ENCODE assay signal across 1 cellular context in the genomic region with DNA sequence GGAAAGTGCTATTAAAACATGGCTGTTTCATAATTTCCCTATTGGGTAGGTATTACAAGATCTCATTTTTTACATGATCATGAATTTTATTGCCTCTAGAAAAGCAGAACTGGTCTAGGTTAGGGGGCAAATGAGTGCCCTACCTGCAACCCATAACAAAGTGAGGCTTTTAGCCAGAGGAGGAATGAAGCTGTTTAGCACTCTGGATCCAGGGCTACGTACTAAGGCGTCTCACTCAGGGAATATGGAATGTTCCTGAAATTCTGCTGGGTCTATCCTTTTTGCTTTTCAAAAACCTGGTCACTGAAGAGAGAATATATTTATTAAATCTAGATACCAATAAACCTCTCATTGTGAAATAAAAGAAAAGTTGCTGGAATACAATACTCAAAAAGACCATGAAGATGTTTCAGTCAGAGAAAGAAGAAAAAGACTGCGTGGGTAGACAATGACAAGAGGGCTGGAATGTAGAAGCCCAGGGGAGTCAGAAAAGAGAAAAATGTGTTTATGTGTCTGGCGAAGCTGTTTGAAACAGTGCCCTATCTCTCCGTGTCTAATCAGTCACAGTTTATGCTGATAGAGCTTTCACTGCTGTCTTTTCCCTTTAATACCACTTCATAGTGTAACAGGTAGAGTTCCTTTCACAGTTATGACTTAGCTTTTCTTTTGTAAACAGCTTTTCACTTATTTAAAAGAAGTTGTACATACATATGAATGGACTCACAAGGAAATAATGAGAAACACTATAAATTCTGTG.
A peak's percentile ranks its signal among the peaks of the same experiment; 100 is the strongest.
TF ChIP-seq lines count a peak whose summit lies in the region.

No MANE protein-coding gene starts in this region.

TF ChIP-seq in HEK293, 187 proteins besides CTCF, POLR2A, EP300 and RAD21 (continued from another document and continues in another):
- TF ChIP-seq ZNF555 (tag by site-specific recombination; conservative IDR thresholded peaks at IDR 0.05): no peak
- TF ChIP-seq ZNF121 (tag by site-specific recombination; IDR thresholded peaks at IDR 0.05): no peak
- no peak for TF ChIP-seq ZNF624 (tag by site-specific recombination; IDR thresholded peaks at IDR 0.05)
- no peak for TF ChIP-seq ZBTB21 (tag by site-specific recombination; IDR thresholded peaks at IDR 0.05)
- TF ChIP-seq ZNF184 (tag by site-specific recombination; IDR thresholded peaks at IDR 0.05): no peak
- TF ChIP-seq ZFHX2 (tag by site-specific recombination; conservative IDR thresholded peaks at IDR 0.05): no peak; the same call in 1 of the 2 replicates
- TF ChIP-seq, protein P1, sequence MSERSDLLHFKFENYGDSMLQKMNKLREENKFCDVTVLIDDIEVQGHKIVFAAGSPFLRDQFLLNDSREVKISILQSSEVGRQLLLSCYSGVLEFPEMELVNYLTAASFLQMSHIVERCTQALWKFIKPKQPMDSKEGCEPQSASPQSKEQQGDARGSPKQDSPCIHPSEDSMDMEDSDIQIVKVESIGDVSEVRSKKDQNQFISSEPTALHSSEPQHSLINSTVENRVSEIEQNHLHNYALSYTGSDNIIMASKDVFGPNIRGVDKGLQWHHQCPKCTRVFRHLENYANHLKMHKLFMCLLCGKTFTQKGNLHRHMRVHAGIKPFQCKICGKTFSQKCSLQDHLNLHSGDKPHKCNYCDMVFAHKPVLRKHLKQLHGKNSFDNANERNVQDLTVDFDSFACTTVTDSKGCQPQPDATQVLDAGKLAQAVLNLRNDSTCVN (tag by site-specific recombination; optimal IDR thresholded peaks at IDR 0.05): no peak
- TF ChIP-seq ZNF211 (tag by site-specific recombination; IDR thresholded peaks at IDR 0.05; ENCODE audit: low read depth): no peak
- no peak for TF ChIP-seq ZNF664 (tag by site-specific recombination; IDR thresholded peaks at IDR 0.05)
- TF ChIP-seq ZNF707 (tag by site-specific recombination; IDR thresholded peaks at IDR 0.05): no peak
- no peak for TF ChIP-seq ZNF830 (tag by site-specific recombination; IDR thresholded peaks at IDR 0.05; ENCODE audit: low read depth)
- no peak for TF ChIP-seq ZNF629 (tag by site-specific recombination; IDR thresholded peaks at IDR 0.05)
- TF ChIP-seq RBAK (tag by site-specific recombination; IDR thresholded peaks at IDR 0.05): no peak
- TF ChIP-seq, protein P2, sequence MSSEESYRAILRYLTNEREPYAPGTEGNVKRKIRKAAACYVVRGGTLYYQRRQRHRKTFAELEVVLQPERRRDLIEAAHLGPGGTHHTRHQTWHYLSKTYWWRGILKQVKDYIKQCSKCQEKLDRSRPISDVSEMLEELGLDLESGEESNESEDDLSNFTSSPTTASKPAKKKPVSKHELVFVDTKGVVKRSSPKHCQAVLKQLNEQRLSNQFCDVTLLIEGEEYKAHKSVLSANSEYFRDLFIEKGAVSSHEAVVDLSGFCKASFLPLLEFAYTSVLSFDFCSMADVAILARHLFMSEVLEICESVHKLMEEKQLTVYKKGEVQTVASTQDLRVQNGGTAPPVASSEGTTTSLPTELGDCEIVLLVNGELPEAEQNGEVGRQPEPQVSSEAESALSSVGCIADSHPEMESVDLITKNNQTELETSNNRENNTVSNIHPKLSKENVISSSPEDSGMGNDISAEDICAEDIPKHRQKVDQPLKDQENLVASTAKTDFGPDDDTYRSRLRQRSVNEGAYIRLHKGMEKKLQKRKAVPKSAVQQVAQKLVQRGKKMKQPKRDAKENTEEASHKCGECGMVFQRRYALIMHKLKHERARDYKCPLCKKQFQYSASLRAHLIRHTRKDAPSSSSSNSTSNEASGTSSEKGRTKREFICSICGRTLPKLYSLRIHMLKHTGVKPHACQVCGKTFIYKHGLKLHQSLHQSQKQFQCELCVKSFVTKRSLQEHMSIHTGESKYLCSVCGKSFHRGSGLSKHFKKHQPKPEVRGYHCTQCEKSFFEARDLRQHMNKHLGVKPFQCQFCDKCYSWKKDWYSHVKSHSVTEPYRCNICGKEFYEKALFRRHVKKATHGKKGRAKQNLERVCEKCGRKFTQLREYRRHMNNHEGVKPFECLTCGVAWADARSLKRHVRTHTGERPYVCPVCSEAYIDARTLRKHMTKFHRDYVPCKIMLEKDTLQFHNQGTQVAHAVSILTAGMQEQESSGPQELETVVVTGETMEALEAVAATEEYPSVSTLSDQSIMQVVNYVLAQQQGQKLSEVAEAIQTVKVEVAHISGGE (tag by site-specific recombination; conservative IDR thresholded peaks at IDR 0.05; ENCODE audit: low read depth): no peak
- no peak for TF ChIP-seq ZNF366 (tag by site-specific recombination; conservative IDR thresholded peaks at IDR 0.05)
- no peak for TF ChIP-seq ZNF266 (tag by site-specific recombination; IDR thresholded peaks at IDR 0.05; ENCODE audit: low read depth)
- no peak for TF ChIP-seq ZBTB7A (tag by site-specific recombination; IDR thresholded peaks at IDR 0.05; ENCODE audit: low read depth)
- no peak for TF ChIP-seq ZNF544 (tag by site-specific recombination; IDR thresholded peaks at IDR 0.05)
- no peak for TF ChIP-seq YY1 (tag by site-specific recombination; IDR thresholded peaks at IDR 0.05)
- TF ChIP-seq, protein P3, sequence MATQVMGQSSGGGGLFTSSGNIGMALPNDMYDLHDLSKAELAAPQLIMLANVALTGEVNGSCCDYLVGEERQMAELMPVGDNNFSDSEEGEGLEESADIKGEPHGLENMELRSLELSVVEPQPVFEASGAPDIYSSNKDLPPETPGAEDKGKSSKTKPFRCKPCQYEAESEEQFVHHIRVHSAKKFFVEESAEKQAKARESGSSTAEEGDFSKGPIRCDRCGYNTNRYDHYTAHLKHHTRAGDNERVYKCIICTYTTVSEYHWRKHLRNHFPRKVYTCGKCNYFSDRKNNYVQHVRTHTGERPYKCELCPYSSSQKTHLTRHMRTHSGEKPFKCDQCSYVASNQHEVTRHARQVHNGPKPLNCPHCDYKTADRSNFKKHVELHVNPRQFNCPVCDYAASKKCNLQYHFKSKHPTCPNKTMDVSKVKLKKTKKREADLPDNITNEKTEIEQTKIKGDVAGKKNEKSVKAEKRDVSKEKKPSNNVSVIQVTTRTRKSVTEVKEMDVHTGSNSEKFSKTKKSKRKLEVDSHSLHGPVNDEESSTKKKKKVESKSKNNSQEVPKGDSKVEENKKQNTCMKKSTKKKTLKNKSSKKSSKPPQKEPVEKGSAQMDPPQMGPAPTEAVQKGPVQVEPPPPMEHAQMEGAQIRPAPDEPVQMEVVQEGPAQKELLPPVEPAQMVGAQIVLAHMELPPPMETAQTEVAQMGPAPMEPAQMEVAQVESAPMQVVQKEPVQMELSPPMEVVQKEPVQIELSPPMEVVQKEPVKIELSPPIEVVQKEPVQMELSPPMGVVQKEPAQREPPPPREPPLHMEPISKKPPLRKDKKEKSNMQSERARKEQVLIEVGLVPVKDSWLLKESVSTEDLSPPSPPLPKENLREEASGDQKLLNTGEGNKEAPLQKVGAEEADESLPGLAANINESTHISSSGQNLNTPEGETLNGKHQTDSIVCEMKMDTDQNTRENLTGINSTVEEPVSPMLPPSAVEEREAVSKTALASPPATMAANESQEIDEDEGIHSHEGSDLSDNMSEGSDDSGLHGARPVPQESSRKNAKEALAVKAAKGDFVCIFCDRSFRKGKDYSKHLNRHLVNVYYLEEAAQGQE (tag by site-specific recombination; IDR thresholded peaks at IDR 0.05): no peak
- TF ChIP-seq KLF8 (tag by site-specific recombination; IDR thresholded peaks at IDR 0.05): no peak
- TF ChIP-seq ZNF843 (tag by site-specific recombination; IDR thresholded peaks at IDR 0.05): peak; percentile 56
- TF ChIP-seq, protein P4, sequence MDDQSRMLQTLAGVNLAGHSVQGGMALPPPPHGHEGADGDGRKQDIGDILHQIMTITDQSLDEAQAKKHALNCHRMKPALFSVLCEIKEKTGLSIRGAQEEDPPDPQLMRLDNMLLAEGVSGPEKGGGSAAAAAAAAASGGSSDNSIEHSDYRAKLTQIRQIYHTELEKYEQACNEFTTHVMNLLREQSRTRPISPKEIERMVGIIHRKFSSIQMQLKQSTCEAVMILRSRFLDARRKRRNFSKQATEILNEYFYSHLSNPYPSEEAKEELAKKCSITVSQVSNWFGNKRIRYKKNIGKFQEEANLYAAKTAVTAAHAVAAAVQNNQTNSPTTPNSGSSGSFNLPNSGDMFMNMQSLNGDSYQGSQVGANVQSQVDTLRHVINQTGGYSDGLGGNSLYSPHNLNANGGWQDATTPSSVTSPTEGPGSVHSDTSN (CRISPR knock-in tag; IDR thresholded peaks at IDR 0.05): no peak
- TF ChIP-seq ZNF394 (tag by site-specific recombination; IDR thresholded peaks at IDR 0.05; ENCODE audit: borderline replicate concordance): no peak
- TF ChIP-seq, protein P5, sequence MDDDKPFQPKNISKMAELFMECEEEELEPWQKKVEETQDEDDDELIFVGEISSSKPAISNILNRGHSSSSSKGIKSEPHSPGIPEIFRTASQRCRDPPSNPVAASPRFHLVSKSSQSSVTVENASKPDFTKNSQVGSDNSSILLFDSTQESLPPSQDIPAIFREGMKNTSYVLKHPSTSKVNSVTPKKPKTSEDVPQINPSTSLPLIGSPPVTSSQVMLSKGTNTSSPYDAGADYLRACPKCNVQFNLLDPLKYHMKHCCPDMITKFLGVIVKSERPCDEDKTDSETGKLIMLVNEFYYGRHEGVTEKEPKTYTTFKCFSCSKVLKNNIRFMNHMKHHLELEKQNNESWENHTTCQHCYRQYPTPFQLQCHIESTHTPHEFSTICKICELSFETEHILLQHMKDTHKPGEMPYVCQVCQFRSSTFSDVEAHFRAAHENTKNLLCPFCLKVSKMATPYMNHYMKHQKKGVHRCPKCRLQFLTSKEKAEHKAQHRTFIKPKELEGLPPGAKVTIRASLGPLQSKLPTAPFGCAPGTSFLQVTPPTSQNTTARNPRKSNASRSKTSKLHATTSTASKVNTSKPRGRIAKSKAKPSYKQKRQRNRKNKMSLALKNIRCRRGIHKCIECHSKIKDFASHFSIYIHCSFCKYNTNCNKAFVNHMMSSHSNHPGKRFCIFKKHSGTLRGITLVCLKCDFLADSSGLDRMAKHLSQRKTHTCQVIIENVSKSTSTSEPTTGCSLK (tag by site-specific recombination; IDR thresholded peaks at IDR 0.05): no peak
- no peak for TF ChIP-seq ZNF223 (tag by site-specific recombination; IDR thresholded peaks at IDR 0.05)
- no peak for TF ChIP-seq ZNF292 (tag by site-specific recombination; IDR thresholded peaks at IDR 0.05; ENCODE audit: borderline replicate concordance, low read depth)
- no peak for TF ChIP-seq ZNF529 (tag by site-specific recombination; IDR thresholded peaks at IDR 0.05; ENCODE audit: insufficient replicate concordance)
- TF ChIP-seq ZNF777 (tag by site-specific recombination; IDR thresholded peaks at IDR 0.05; ENCODE audit: borderline replicate concordance): no peak
- TF ChIP-seq, protein P6, sequence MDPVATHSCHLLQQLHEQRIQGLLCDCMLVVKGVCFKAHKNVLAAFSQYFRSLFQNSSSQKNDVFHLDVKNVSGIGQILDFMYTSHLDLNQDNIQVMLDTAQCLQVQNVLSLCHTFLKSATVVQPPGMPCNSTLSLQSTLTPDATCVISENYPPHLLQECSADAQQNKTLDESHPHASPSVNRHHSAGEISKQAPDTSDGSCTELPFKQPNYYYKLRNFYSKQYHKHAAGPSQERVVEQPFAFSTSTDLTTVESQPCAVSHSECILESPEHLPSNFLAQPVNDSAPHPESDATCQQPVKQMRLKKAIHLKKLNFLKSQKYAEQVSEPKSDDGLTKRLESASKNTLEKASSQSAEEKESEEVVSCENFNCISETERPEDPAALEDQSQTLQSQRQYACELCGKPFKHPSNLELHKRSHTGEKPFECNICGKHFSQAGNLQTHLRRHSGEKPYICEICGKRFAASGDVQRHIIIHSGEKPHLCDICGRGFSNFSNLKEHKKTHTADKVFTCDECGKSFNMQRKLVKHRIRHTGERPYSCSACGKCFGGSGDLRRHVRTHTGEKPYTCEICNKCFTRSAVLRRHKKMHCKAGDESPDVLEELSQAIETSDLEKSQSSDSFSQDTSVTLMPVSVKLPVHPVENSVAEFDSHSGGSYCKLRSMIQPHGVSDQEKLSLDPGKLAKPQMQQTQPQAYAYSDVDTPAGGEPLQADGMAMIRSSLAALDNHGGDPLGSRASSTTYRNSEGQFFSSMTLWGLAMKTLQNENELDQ (tag by site-specific recombination; IDR thresholded peaks at IDR 0.05; ENCODE audit: low read depth): no peak
- TF ChIP-seq MZF1 (tag by site-specific recombination; IDR thresholded peaks at IDR 0.05; ENCODE audit: borderline replicate concordance): peak; percentile 23; the same call in 1 of the 2 replicates
- no peak for TF ChIP-seq ZNF837 (tag by site-specific recombination; IDR thresholded peaks at IDR 0.05)
- peak; percentile 65; the same call in 1 of the 2 replicates for TF ChIP-seq PRDM1 (tag by site-specific recombination; IDR thresholded peaks at IDR 0.05)
- TF ChIP-seq ZNF654 (tag by site-specific recombination; IDR thresholded peaks at IDR 0.05; ENCODE audit: low read depth): no peak
- no peak for TF ChIP-seq ZSCAN23 (tag by site-specific recombination; IDR thresholded peaks at IDR 0.05)
- no peak for TF ChIP-seq ZNF133 (tag by site-specific recombination; IDR thresholded peaks at IDR 0.05)
- TF ChIP-seq ZNF169 (tag by site-specific recombination; IDR thresholded peaks at IDR 0.05): no peak
- TF ChIP-seq SCRT1 (tag by site-specific recombination; IDR thresholded peaks at IDR 0.05; ENCODE audit: borderline replicate concordance): peak; percentile 90
- TF ChIP-seq REPIN1 (tag by site-specific recombination; IDR thresholded peaks at IDR 0.05; ENCODE audit: low read depth): no peak
- TF ChIP-seq ZNF37A (tag by site-specific recombination; IDR thresholded peaks at IDR 0.05): no peak
- TF ChIP-seq GLI4 (tag by site-specific recombination; IDR thresholded peaks at IDR 0.05): no peak
- no peak for TF ChIP-seq ZNF660 (tag by site-specific recombination; IDR thresholded peaks at IDR 0.05)
- no peak for TF ChIP-seq KLF16 (tag by site-specific recombination; IDR thresholded peaks at IDR 0.05)
- TF ChIP-seq, protein P7, sequence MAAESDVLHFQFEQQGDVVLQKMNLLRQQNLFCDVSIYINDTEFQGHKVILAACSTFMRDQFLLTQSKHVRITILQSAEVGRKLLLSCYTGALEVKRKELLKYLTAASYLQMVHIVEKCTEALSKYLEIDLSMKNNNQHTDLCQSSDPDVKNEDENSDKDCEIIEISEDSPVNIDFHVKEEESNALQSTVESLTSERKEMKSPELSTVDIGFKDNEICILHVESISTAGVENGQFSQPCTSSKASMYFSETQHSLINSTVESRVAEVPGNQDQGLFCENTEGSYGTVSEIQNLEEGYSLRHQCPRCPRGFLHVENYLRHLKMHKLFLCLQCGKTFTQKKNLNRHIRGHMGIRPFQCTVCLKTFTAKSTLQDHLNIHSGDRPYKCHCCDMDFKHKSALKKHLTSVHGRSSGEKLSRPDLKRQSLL (tag by site-specific recombination; IDR thresholded peaks at IDR 0.05): no peak
- no peak for TF ChIP-seq ZNF510 (tag by site-specific recombination; IDR thresholded peaks at IDR 0.05; ENCODE audit: insufficient replicate concordance)
- no peak for TF ChIP-seq SP2 (tag by site-specific recombination; IDR thresholded peaks at IDR 0.05)
- no peak for TF ChIP-seq ZNF302 (tag by site-specific recombination; IDR thresholded peaks at IDR 0.05; ENCODE audit: low read depth)
- TF ChIP-seq, protein P8, sequence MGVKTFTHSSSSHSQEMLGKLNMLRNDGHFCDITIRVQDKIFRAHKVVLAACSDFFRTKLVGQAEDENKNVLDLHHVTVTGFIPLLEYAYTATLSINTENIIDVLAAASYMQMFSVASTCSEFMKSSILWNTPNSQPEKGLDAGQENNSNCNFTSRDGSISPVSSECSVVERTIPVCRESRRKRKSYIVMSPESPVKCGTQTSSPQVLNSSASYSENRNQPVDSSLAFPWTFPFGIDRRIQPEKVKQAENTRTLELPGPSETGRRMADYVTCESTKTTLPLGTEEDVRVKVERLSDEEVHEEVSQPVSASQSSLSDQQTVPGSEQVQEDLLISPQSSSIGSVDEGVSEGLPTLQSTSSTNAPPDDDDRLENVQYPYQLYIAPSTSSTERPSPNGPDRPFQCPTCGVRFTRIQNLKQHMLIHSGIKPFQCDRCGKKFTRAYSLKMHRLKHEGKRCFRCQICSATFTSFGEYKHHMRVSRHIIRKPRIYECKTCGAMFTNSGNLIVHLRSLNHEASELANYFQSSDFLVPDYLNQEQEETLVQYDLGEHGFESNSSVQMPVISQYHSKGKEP (tag by site-specific recombination; IDR thresholded peaks at IDR 0.05): no peak
